1 cellular context compared by ENCODE assay signal in genomic region chr6:88179692-88180091, GRCh38.
TF ChIP-seq lines count a peak whose summit lies in the region.

No MANE protein-coding gene starts in this region.

TF ChIP-seq in GM23338, 12 proteins besides CTCF, POLR2A, EP300 and RAD21 (continued from another document):
- no peak for TF ChIP-seq ZNF462 (CRISPR knock-in tag; IDR thresholded peaks at IDR 0.05)
